Comparison of ENCODE assay signal across 8 cellular contexts in genomic region chr1:66929999-66930822, GRCh38. TPM values are rescaled to one million over a fixed set of nuclear protein-coding genes. Genes with fewer than 3 reads are reported as not detected.
DNase-seq lines count a peak whose midpoint lies in the region; ATAC-seq and TF ChIP-seq lines count a peak whose summit lies in the region.

No MANE protein-coding gene starts in this region.

- H3K4me2 ChIP-seq in OCI-LY1 (ENCODE audit: low read length), result peak overlapping the region; percentile 99

- H3K9ac ChIP-seq in OCI-LY1 (ENCODE audit: low read length), result peak overlapping the region; percentile 86

- peak overlapping the region; percentile 73 for H3K27ac ChIP-seq in OCI-LY1 (ENCODE audit: low read depth, low read length, poor library complexity, severe bottlenecking)

- intact Hi-C loops in mucosa of descending colon (cut with DNase I, micrococcal nuclease), result no loop called here

- 0 out of 2 replicates have a peak, but pooled peaks cover 5% of the 10 kb centered on the region for H3K36me3 ChIP-seq in OCI-LY1 (ENCODE audit: insufficient read depth, low read length)
- peaks cover 4% of the 10 kb centered on the region for H3K36me3 ChIP-seq in mucosa of descending colon (ENCODE audit: low read depth)

- no peaks in the 10 kb centered on the region for H3K9me3 ChIP-seq in OCI-LY1 (ENCODE audit: low read length)
- H3K9me3 ChIP-seq in mucosa of descending colon, result no peaks in the 10 kb centered on the region

- H3K9me2 ChIP-seq in OCI-LY1 (ENCODE audit: low read depth, low read length), result no peaks in the 10 kb centered on the region

- no peaks in the 10 kb centered on the region; the same call in 1 of the 2 replicates for H4K20me1 ChIP-seq in OCI-LY1 (ENCODE audit: insufficient read depth, low read length)

- H3K4me3 ChIP-seq in OCI-LY1 (ENCODE audit: low read depth, low read length, poor library complexity, severe bottlenecking), result peak overlapping the region; percentile 81
- H3K4me3 ChIP-seq in epithelial cell of esophagus (ENCODE audit: low read length), result peak overlapping the region; percentile 78
- H3K4me3 ChIP-seq in mucosa of descending colon, result peak overlapping the region; percentile 52

- TF ChIP-seq CTCF in OCI-LY1 (IDR thresholded peaks at IDR 0.05; ENCODE audit: low read length), result 0 out of 2 replicates have a peak, but pooled peaks have one; percentile 4
- no peak for TF ChIP-seq CTCF in epithelial cell of esophagus (IDR thresholded peaks at IDR 0.05; ENCODE audit: insufficient read depth, low read depth, low read length, missing control alignments)
- TF ChIP-seq CTCF in mucosa of descending colon (IDR thresholded peaks at IDR 0.05), result peak; percentile 52

- H3K4me1 ChIP-seq in OCI-LY1 (ENCODE audit: insufficient read depth, low read length, severe bottlenecking), result peaks cover 81% of the 10 kb centered on the region
- H3K4me1 ChIP-seq in mucosa of descending colon (ENCODE audit: low read depth), result peaks cover 53% of the 10 kb centered on the region

- DNase-seq in DMS114 treated with DMSO at 0.1 percent for 48 hours (lab: John Stamatoyannopoulos, UW; ENCODE audit: unreplicated experiment) (peak; percentile 89), HuH-7 (ENCODE audit: low spot score) (peak; percentile 87), activated T-cell treated with anti-CD3 and anti-CD28 coated beads for 4 hours (peak; percentile 92), epithelial cell of esophagus (ENCODE audit: low read depth) (peak; percentile 95), mucosa of descending colon (peak; percentile 97 to 99 (median 97))
- peak; percentile 91 to 94 for DNase-seq in stimulated activated CD8-positive, alpha-beta memory T cell treated with anti-CD3 and anti-CD28 coated beads, Interleukin-2, amount 100 ng/mL, for 48 hours (ENCODE audit: low read depth in 2 of 2)

- H3K27me3 ChIP-seq in OCI-LY1 (ENCODE audit: insufficient read depth, low read length), result no peaks in the 10 kb centered on the region

- H3K79me2 ChIP-seq in OCI-LY1 (ENCODE audit: insufficient read depth, low read length), result peaks cover 83% of the 10 kb centered on the region

- ATAC-seq in GM21526 (IDR thresholded peaks at IDR 0.05; ENCODE audit: low FRiP score, unreplicated experiment) (peak; percentile 63), mucosa of descending colon (peak; percentile 88)

- no peak overlapping the region for H2AFZ ChIP-seq in OCI-LY1 (ENCODE audit: low read length)

- no peaks in the 10 kb centered on the region; the same call in none of the 2 replicates for H3F3A ChIP-seq in OCI-LY1 (ENCODE audit: insufficient read depth, low read length)

RNA-seq across cellular contexts. Expression of gene MIER1, which starts 5.4 kb away (rescaled TPM):
- 10 to 100 TPM; 73.2 to 78.2 (median 77.2) TPM for total RNA-seq in mucosa of descending colon

RNA-seq across cellular contexts. Expression of gene DNAI4, which starts 5.6 kb away (rescaled TPM):
- 10 to 100 TPM; 14.8 to 38.0 (median 25.1) TPM for total RNA-seq in mucosa of descending colon

Comparison
In these comparisons a context has a peak if more than half of its experiments do, and no peak if none do; other contexts are left out.
1. Peak in every context shown above with its lines: DNase-seq, ATAC-seq, H3K4me3 ChIP-seq and H3K27ac ChIP-seq.